In the genomic region with DNA sequence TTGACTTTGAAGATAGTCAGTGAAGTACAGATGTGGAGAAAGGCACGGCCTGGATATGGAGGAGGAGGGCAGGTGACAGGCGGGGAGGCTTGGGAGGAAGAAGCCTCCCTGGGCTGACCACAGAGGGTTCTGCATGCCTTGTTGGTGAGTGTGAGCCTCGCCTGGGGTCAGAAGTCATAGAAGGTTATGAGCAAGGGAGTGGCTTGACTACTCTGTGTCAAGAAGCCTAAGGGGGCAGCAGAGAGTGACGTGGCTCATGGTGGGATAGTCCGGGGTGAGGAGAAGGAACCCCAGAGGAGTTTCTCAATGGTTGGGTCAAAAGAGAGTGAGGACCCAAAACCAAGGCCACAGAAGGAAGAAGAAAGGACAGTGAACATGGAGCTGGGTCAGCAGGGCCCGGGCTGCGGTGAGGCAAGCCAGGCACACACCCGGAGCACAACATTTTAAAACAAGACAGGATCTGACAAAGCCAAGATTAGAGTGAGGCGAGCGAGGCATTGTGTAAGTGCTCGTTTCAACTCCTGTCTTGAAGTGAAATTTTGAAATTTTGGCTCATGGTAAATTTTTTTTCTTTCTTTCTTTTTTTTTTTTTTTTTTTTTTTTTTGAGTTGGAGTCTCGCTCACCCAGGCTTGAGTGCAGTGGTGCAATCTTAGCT, we compare ENCODE assay signal across 11 cellular contexts. TPM values are rescaled to one million over a fixed set of nuclear protein-coding genes. Genes with fewer than 3 reads are reported as not detected.
A peak's percentile ranks its signal among the peaks of the same experiment; 100 is the strongest.
DNase-seq lines count a peak whose midpoint lies in the region; ATAC-seq, FAIRE-seq and TF ChIP-seq lines count a peak whose summit lies in the region.
"Had no signal": no experiment of that assay in that cellular context is flagged by ENCODE, and none has a peak within 500 bp of the region (broad histone marks: within the 10 kb centered on the region; RNA-seq: fewer than 3 reads in every experiment).

No MANE protein-coding gene starts in this region.

- H3K9ac ChIP-seq in HepG2 (ENCODE audit: insufficient read depth, low read depth, low read length), result no peak overlapping the region
- H3K9ac ChIP-seq in colonic mucosa (ENCODE audit: low read depth in 2 of 2, low read length in 2 of 2), result no peak overlapping the region

- CTCF ChIA-PET in HepG2 (lab: Yijun Ruan, JAX; ENCODE audit: low intra/inter-chr PET ratio, low total read pairs), result no interaction called here

- intact Hi-C loops in HepG2 (cut with micrococcal nuclease; ENCODE audit: unreplicated experiment), result loop anchor here (5.0 kb wide), 1 partner anchor 41 kb away; no protein-coding TSS in a partner anchor
- intact Hi-C loops in right lobe of liver (cut with DNase I), result no loop called here
- intact Hi-C loops in aorta (cut with DNase I), result no loop called here
- intact Hi-C loops in colonic mucosa (cut with DNase I), result no loop called here
- intact Hi-C loops in esophagus squamous epithelium (cut with DNase I), result no loop called here

- TF ChIP-seq POLR2A in HepG2 (IDR thresholded peaks at IDR 0.05; ENCODE audit: insufficient read depth in 1 of 2, low read depth in 2 of 2, low read length in 2 of 2), result no peak
- TF ChIP-seq POLR2A in right lobe of liver (IDR thresholded peaks at IDR 0.05), result no peak
- TF ChIP-seq POLR2A in Peyer's patch (IDR thresholded peaks at IDR 0.05), result no peak
- TF ChIP-seq POLR2A in esophagus squamous epithelium (IDR thresholded peaks at IDR 0.05), result no peak

- in situ Hi-C loops in HepG2 (cut with HindIII; ENCODE audit: extremely low pct_ligation_motif_present, low pct_unique_long_range_greater_than_20kb), result no loop called here

- H3K4me3 ChIP-seq in HepG2 (replicated peaks in 1 of 3; ENCODE audit: insufficient read depth in 1 of 3, low read depth in 2 of 3, low read length in 3 of 3) (no peak overlapping the region), right lobe of liver (no peak overlapping the region), Peyer's patch (no peak overlapping the region), foreskin fibroblast (ENCODE audit: low read depth in 1 of 2, low read length in 2 of 2) (no peak overlapping the region), aorta (ENCODE audit: low read length in 2 of 2) (no peak overlapping the region), colonic mucosa (no peak overlapping the region), esophagus squamous epithelium (no peak overlapping the region)
- H3K4me3 ChIP-seq: SJSA1 had no signal

- BruUV-seq in HepG2 (replicated peaks; lab: Mats Ljungman, UMichigan), result no TSS peak

- H3K9me3 ChIP-seq in HepG2 (ENCODE audit: low read length) (no peaks in the 10 kb centered on the region), right lobe of liver (no peaks in the 10 kb centered on the region), Peyer's patch (no peaks in the 10 kb centered on the region), aorta (ENCODE audit: control insufficient read depth, low read length) (no peaks in the 10 kb centered on the region), colonic mucosa (no peaks in the 10 kb centered on the region), esophagus squamous epithelium (no peaks in the 10 kb centered on the region)
- H3K9me3 ChIP-seq: SJSA1 had no signal

- H2AFZ ChIP-seq in HepG2 (ENCODE audit: low read length), result no peak overlapping the region

- H3K4me2 ChIP-seq in HepG2 (ENCODE audit: low read depth, low read length), result no peak overlapping the region; the same call in 1 of the 2 replicates

- TF ChIP-seq EP300 in HepG2 (IDR thresholded peaks at IDR 0.05; ENCODE audit: low read depth in 2 of 2, low read length in 2 of 2), result no peak
- no peak for TF ChIP-seq EP300 in HepG2 (CRISPR knock-in tag; IDR thresholded peaks at IDR 0.05; ENCODE audit: borderline replicate concordance)

- POLR2A ChIA-PET in HepG2 (lab: Yijun Ruan, JAX), result interaction anchor here (1.1 kb wide), 1 partner anchor 42 kb away, joined by 3 read pairs; no protein-coding TSS in a partner anchor

- H4K20me1 ChIP-seq in HepG2 (ENCODE audit: insufficient read depth, low read length), result no peaks in the 10 kb centered on the region

- WGBS in HepG2 (ENCODE audit: low lambda C conversion rate), result 32% methylated on average over 12 of the region's 12 CpGs
- WGBS in right lobe of liver (ENCODE audit: insufficient coverage, low coverage, low lambda C conversion rate, missing lambda C conversion rate), result 68% methylated on average over 11 of the region's 12 CpGs
- 67 to 82% methylated on average over 11 to 12 of the region's 12 CpGs for WGBS in aorta, 2 donors
- 38 to 41% methylated on average over 10 to 12 of the region's 12 CpGs for WGBS in esophagus squamous epithelium, 2 donors

- peak; percentile 69 for ATAC-seq in HepG2
- no peak for ATAC-seq in right lobe of liver
- no peak for ATAC-seq in aorta (ENCODE audit: low FRiP score)
- no peak for ATAC-seq in GM18870 (IDR thresholded peaks at IDR 0.05; ENCODE audit: unreplicated experiment)

- no peak for FAIRE-seq in HepG2 (lab: Jason Lieb, UNC)
- FAIRE-seq: small intestine had no signal

- H3K4me1 ChIP-seq in HepG2 (ENCODE audit: insufficient read depth, low read length), result peaks cover 26% of the 10 kb centered on the region
- no peaks in the 10 kb centered on the region for H3K4me1 ChIP-seq in right lobe of liver
- H3K4me1 ChIP-seq in Peyer's patch, result no peaks in the 10 kb centered on the region
- no peaks in the 10 kb centered on the region for H3K4me1 ChIP-seq in aorta (ENCODE audit: control insufficient read depth in 1 of 2, insufficient read depth in 2 of 2, low read length in 2 of 2)
- H3K4me1 ChIP-seq in colonic mucosa, result no peaks in the 10 kb centered on the region
- peaks cover 0 to 33% (median 4%) of the 10 kb centered on the region in 3 donors for H3K4me1 ChIP-seq in esophagus squamous epithelium

- H3K36me3 ChIP-seq in HepG2 (replicated peaks in 1 of 2; ENCODE audit: control insufficient read depth in 1 of 2, insufficient read depth in 2 of 2, low read length in 2 of 2) (no peaks in the 10 kb centered on the region), right lobe of liver (no peaks in the 10 kb centered on the region), Peyer's patch (no peaks in the 10 kb centered on the region), aorta (ENCODE audit: control insufficient read depth in 1 of 2, insufficient read depth in 2 of 2, low read length in 1 of 2) (no peaks in the 10 kb centered on the region), colonic mucosa (no peaks in the 10 kb centered on the region), esophagus squamous epithelium (no peaks in the 10 kb centered on the region)
- H3K36me3 ChIP-seq: SJSA1 had no signal

- no peaks in the 10 kb centered on the region for H3K79me2 ChIP-seq in HepG2 (ENCODE audit: insufficient read depth, low read length)

- H3K27me3 ChIP-seq in HepG2 (ENCODE audit: control insufficient read depth in 1 of 2, insufficient read depth in 2 of 2, low read length in 2 of 2), result no peaks in the 10 kb centered on the region; a peak in 1 of 5 replicates
- no peaks in the 10 kb centered on the region for H3K27me3 ChIP-seq in right lobe of liver
- no peaks in the 10 kb centered on the region for H3K27me3 ChIP-seq in Peyer's patch
- peaks cover 0 to 2% of the 10 kb centered on the region in 2 donors for H3K27me3 ChIP-seq in aorta (ENCODE audit: control insufficient read depth in 1 of 2, insufficient read depth in 2 of 2, low read length in 1 of 2)
- H3K27me3 ChIP-seq in colonic mucosa, result no peaks in the 10 kb centered on the region
- H3K27me3 ChIP-seq in esophagus squamous epithelium, result peaks cover 0 to 19% (median 0%) of the 10 kb centered on the region in 4 donors
- H3K27me3 ChIP-seq: SJSA1 had no signal

- no peak for TF ChIP-seq RAD21 in HepG2 (CRISPR knock-in tag; IDR thresholded peaks at IDR 0.05)

- DNase-seq in HepG2 (ENCODE audit: low spot score), result peak; percentile 52
- no peak for DNase-seq in right lobe of liver
- DNase-seq in Peyer's patch, result peak in 2 of 3 donors; percentile 23 to 27
- DNase-seq in foreskin fibroblast, result peak; percentile 43 to 46
- DNase-seq in aorta, result peak; percentile 18 to 59
- DNase-seq in colonic mucosa, result no peak
- DNase-seq in esophagus squamous epithelium (lab: John Stamatoyannopoulos, UW), result no peak
- DNase-seq: C1 segment of cervical spinal cord, small intestine had no signal

- H3K27ac ChIP-seq in HepG2 (ENCODE audit: extremely low read length, insufficient read depth, low read length), result no peak overlapping the region
- no peak overlapping the region for H3K27ac ChIP-seq in right lobe of liver
- H3K27ac ChIP-seq in Peyer's patch, result no peak overlapping the region
- no peak overlapping the region for H3K27ac ChIP-seq in aorta (ENCODE audit: low read depth in 1 of 2, low read length in 2 of 2)
- no peak overlapping the region for H3K27ac ChIP-seq in colonic mucosa
- H3K27ac ChIP-seq in esophagus squamous epithelium, result no peak overlapping the region
- H3K27ac ChIP-seq: SJSA1 had no signal

- TF ChIP-seq CTCF in HepG2 (CRISPR knock-in tag; IDR thresholded peaks at IDR 0.05), result peak; percentile 33; the same call in 1 of the 2 replicates
- TF ChIP-seq CTCF in right lobe of liver (IDR thresholded peaks at IDR 0.05), result no peak
- no peak for TF ChIP-seq CTCF in Peyer's patch (IDR thresholded peaks at IDR 0.05)
- TF ChIP-seq CTCF in foreskin fibroblast (IDR thresholded peaks at IDR 0.05; ENCODE audit: low read depth, low read length), result no peak
- TF ChIP-seq CTCF in colonic mucosa (IDR thresholded peaks at IDR 0.05), result no peak
- no peak for TF ChIP-seq CTCF in esophagus squamous epithelium (IDR thresholded peaks at IDR 0.05)

RNA-seq across cellular contexts. Expression of a gene that starts 31.9 kb away (rescaled TPM):
- total RNA-seq in HepG2 (2016; rRNA removed; fragmentation: Illumina TruSeq; extraction: Trizol), result 0.65 and 1.4 TPM in 2 replicates
- 0.26 and 0.30 TPM in 2 replicates for total RNA-seq in HepG2 (2016; cell fraction: cytosol; rRNA removed; fragmentation: Illumina TruSeq; extraction: Trizol; ENCODE audit: low read depth)
- 1.0 and 1.1 TPM in 2 replicates for total RNA-seq in HepG2 (2016; cell fraction: insoluble cytoplasmic fraction; rRNA removed; fragmentation: Illumina TruSeq; extraction: Trizol)
- 0.76 and 1.4 TPM in 2 replicates for total RNA-seq in HepG2 (2016; cell fraction: membrane; rRNA removed; fragmentation: Illumina TruSeq; extraction: Trizol)
- total RNA-seq in HepG2 (2016; cell fraction: nucleus; rRNA removed; fragmentation: Illumina TruSeq; extraction: Trizol), result 1.7 and 2.0 TPM in 2 replicates
- polyA plus RNA-seq in HepG2 (2011; rRNA removed), result 10.1 and 12.8 TPM in 2 replicates
- 12.7 and 12.9 TPM in 2 replicates for polyA plus RNA-seq in HepG2 (2011; cell fraction: cytosol; rRNA removed)
- polyA plus RNA-seq in HepG2 (2011; cell fraction: nucleus; rRNA removed), result 37.3 and 38.1 TPM in 2 replicates
- polyA plus RNA-seq in HepG2 (2012), result 11.5 and 12.7 TPM in 2 replicates
- 0.15 and 0.27 TPM in 2 replicates for polyA plus RNA-seq in HepG2 (2016; cell fraction: cytosol; fragmentation: Illumina TruSeq; extraction: Trizol; ENCODE audit: low read depth)
- polyA plus RNA-seq in HepG2 (2016; cell fraction: insoluble cytoplasmic fraction; fragmentation: Illumina TruSeq; extraction: Trizol; ENCODE audit: low read depth), result 0.72 and 0.85 TPM in 2 replicates
- 0.63 and 0.68 TPM in 2 replicates for polyA plus RNA-seq in HepG2 (2016; cell fraction: membrane; fragmentation: Illumina TruSeq; extraction: Trizol; ENCODE audit: low read depth)
- 3.3 and 3.9 TPM in 2 replicates for polyA plus RNA-seq in HepG2 (2016; cell fraction: nucleus; fragmentation: Illumina TruSeq; extraction: Trizol; ENCODE audit: insufficient read depth, low read depth)
- 2.3 and 28.2 TPM in 2 replicates for polyA minus RNA-seq in HepG2 (2011; rRNA and poly(A)+ RNA removed; ENCODE audit: low replicate concordance)
- 13.6 and 16.1 TPM in 2 replicates for polyA minus RNA-seq in HepG2 (2011; cell fraction: cytosol; rRNA and poly(A)+ RNA removed)
- 7.7 and 9.6 TPM in 2 replicates for polyA minus RNA-seq in HepG2 (2011; cell fraction: nucleus; rRNA and poly(A)+ RNA removed)
- total RNA-seq in right lobe of liver, result 10 to 100 TPM in 1 of 6 experiments, 1 to 10 TPM in 4, under 1 TPM in 1; 0.90 to 10.2 (median 3.3) TPM
- 10 to 100 TPM in 1 of 4 donors, 1 to 10 TPM in 3; 1.8 to 10.7 (median 3.8) TPM for total RNA-seq in Peyer's patch
- total RNA-seq in aorta, result 10 to 100 TPM in 1 of 2 donors, 1 to 10 TPM in 1; 6.7 to 20.7 TPM
- polyA plus RNA-seq in aorta, result 1 to 10 TPM in 1 of 2 donors, under 1 TPM in 1; 0.97 to 1.9 TPM
- total RNA-seq in colonic mucosa, result 1 to 10 TPM; 1.9 to 5.6 TPM
- total RNA-seq in esophagus squamous epithelium, result 1 to 10 TPM; 1.2 to 6.3 (median 3.7) TPM

Comparison
In these comparisons a context has a peak if more than half of its experiments do, and no peak if none do; other contexts are left out.
1. DNase-seq: peak in HepG2 (single experiment), Peyer's patch (2 of 3), foreskin fibroblast (2 of 2) and aorta (2 of 2); none in right lobe of liver (0 of 3), colonic mucosa (single experiment) and esophagus squamous epithelium (single experiment).